19 cellular contexts compared by ENCODE assay signal in the genomic region with DNA sequence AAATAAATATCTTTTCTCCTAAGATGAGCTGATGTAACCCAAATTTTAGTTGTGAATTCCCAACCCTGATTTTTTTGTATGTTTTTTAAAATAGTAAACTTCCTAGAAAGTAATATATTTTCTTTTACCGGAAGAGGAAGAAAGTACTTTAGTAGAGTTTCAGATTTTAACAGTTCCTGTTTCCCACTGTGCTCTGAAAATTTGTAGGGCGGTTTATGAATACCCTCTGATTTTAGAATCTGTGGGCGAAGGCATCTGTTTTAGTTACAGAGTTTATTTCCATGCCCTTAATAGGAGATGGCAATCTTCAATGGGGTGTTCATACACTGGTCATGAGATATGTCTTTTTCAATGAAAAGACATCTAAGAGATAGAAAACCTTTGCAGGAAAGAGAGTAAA.
"Had no signal": no experiment of that assay in that cellular context is flagged by ENCODE, and none has a peak within 500 bp of the region (broad histone marks: within the 10 kb centered on the region; RNA-seq: fewer than 3 reads in every experiment).

No MANE protein-coding gene starts in this region.

- H3K27ac ChIP-seq: adrenal gland, prostate gland, skin epidermis, upper lobe of left lung had no signal

- H3K4me3 ChIP-seq: adrenal gland, prostate gland, skin epidermis, upper lobe of left lung had no signal

- H3K36me3 Mint-ChIP-seq: immature natural killer cell had no signal

- DNase-seq: activated CD4-positive, alpha-beta T cell treated with anti-CD3 and anti-CD28 coated beads, Interleukin-2, amount 50 U/mL, for 4 hours; activated CD8-positive, alpha-beta memory T cell treated with anti-CD3 and anti-CD28 coated beads, Interleukin-2, amount 10 ng/mL, durations not matched to agents 7 days and 5 days; activated naive CD4-positive, alpha-beta T cell treated with anti-CD3 and anti-CD28 coated beads, Interleukin-2, amount 10 ng/mL, durations not matched to agents 7 days and 5 days; activated T-cell treated with anti-CD3 and anti-CD28 coated beads, Interleukin-2, amount 50 U/mL, for 1 hour; adrenal gland; head of caudate nucleus; immature natural killer cell; mesenchymal stem cell; right cardiac atrium; stimulated activated CD4-positive, alpha-beta T cell treated with anti-CD3 and anti-CD28 coated beads, Interleukin-4, amount 100 ng/mL, for 4 hours; stimulated activated CD8-positive, alpha-beta memory T cell treated with anti-CD3 and anti-CD28 coated beads, Interleukin-4, amount 100 ng/mL, for 48 hours; stimulated activated naive CD4-positive, alpha-beta T cell treated with Interleukin-2 at 50 U/mL for 16 hours; substantia nigra; upper lobe of left lung had no signal

- H3K27ac Mint-ChIP-seq: activated CD8-positive, alpha-beta memory T cell treated with anti-CD3 and anti-CD28 coated beads, Interleukin-2, amount 10 ng/mL, durations not matched to agents 7 days and 5 days; activated naive CD4-positive, alpha-beta T cell treated with anti-CD3 and anti-CD28 coated beads, Interleukin-2, amount 10 ng/mL, durations not matched to agents 7 days and 5 days; activated T-helper 2 cell treated with anti-CD3 and anti-CD28 coated beads, Interferon-gamma antibody, Interleukin-2, Interleukin-4, amounts not matched to agents 10 μg/mL and 5 μg/mL and 100 μg/mL, durations not matched to agents 14 hours and 24 hours and 36 hours had no signal

- H3K36me3 ChIP-seq: adrenal gland, prostate gland, upper lobe of left lung had no signal

- ATAC-seq: activated CD4-positive, CD25-positive, alpha-beta regulatory T cell treated with anti-CD3 and anti-CD28 coated beads, Interleukin-2, amount 50 U/mL, for 24 hours; activated CD8-positive, alpha-beta memory T cell treated with anti-CD3 and anti-CD28 coated beads, Interleukin-2, amount 10 ng/mL, durations not matched to agents 7 days and 5 days; right cardiac atrium had no signal

- H3K4me1 ChIP-seq: prostate gland had no signal

- FAIRE-seq: frontal cortex had no signal

- H3K4me3 Mint-ChIP-seq: activated CD8-positive, alpha-beta memory T cell treated with anti-CD3 and anti-CD28 coated beads, Interleukin-2, amount 10 ng/mL, durations not matched to agents 7 days and 5 days; activated naive CD4-positive, alpha-beta T cell treated with anti-CD3 and anti-CD28 coated beads, Interleukin-2, amount 10 ng/mL, durations not matched to agents 7 days and 5 days had no signal

- H3K9me3 Mint-ChIP-seq: activated naive CD4-positive, alpha-beta T cell treated with anti-CD3 and anti-CD28 coated beads, Interleukin-2, amount 10 ng/mL, durations not matched to agents 7 days and 5 days; activated T-helper 2 cell treated with anti-CD3 and anti-CD28 coated beads, Interferon-gamma antibody, Interleukin-2, Interleukin-4, amounts not matched to agents 10 μg/mL and 5 μg/mL and 100 μg/mL, durations not matched to agents 14 hours and 24 hours and 36 hours had no signal

- H3K9me3 ChIP-seq: adrenal gland, prostate gland, upper lobe of left lung had no signal
